Comparison of ENCODE assay signal across 12 cellular contexts in the genomic region with DNA sequence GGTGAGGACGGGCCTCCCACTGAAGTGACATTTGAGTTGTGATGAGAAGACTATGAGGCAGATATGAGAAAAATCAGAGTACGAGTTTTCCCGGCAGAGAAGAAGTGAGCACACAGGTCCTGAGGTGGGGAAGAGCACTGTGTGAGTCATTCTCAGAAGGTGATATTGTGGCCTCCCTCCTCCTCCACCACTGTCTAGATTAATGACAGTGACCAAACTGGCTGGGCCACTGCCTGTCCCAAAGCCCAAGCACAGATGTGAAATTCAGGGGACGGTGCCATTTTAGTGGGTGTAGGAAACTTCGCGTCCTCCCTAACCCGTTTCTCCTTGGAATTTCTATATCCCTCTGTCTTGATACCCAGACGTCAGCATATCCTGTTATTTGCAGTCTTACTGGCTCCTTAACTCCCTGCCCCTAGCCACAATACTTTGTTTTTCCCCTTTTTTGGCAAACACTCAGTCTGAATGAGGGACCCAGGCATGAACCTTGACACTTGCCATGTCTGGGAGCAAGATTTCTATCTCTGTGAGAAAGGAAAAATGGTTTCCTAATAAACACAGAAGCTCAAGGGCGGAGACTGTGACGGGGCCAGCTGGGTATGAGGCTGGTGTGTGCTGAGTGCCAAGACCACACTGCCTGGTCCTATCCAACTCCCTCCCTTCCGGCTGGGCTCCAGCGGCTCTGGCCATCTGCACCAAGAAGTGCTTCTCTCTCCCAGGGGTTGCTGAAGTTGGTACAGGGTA. TPM values are rescaled to one million over a fixed set of nuclear protein-coding genes. Genes with fewer than 3 reads are reported as not detected.
A peak's percentile ranks its signal among the peaks of the same experiment; 100 is the strongest.
DNase-seq lines count a peak whose midpoint lies in the region; ATAC-seq and TF ChIP-seq lines count a peak whose summit lies in the region.
"Had no signal": no experiment of that assay in that cellular context is flagged by ENCODE, and none has a peak within 500 bp of the region (broad histone marks: within the 10 kb centered on the region; RNA-seq: fewer than 3 reads in every experiment).

No MANE protein-coding gene starts in this region.

- H3K79me2 ChIP-seq in trophoblast cell (ENCODE audit: control insufficient read depth, insufficient read depth, low read length, poor library complexity) (peaks cover 10% of the 10 kb centered on the region), H9 (ENCODE audit: insufficient read depth, low read length) (no peaks in the 10 kb centered on the region)

- H3K4me1 ChIP-seq in adrenal gland (replicated peaks in 1 of 2) (peaks cover 0 to 18% of the 10 kb centered on the region in 2 donors), trophoblast cell (ENCODE audit: control insufficient read depth in 1 of 2, insufficient read depth in 2 of 2, low read length in 2 of 2) (peaks cover 29 to 38% of the 10 kb centered on the region in 2 experiments), H9 (ENCODE audit: insufficient read depth, low read length) (no peaks in the 10 kb centered on the region; the same call in 1 of the 2 replicates), endodermal cell (ENCODE audit: control insufficient read depth, insufficient read depth, low read length) (peaks cover 6% of the 10 kb centered on the region)

- intact Hi-C loops in adrenal gland (cut with DNase I), result no loop called here
- intact Hi-C loops in cardiac septum (cut with DNase I), result no loop called here

- H4K20me1 ChIP-seq in H9 (ENCODE audit: control insufficient read depth, insufficient read depth, insufficient read length), result no peaks in the 10 kb centered on the region

- H3K9ac ChIP-seq in trophoblast cell (ENCODE audit: low read length) (no peak overlapping the region), H9 (ENCODE audit: extremely low read depth, insufficient read length, low read length) (no peak overlapping the region), endodermal cell (ENCODE audit: extremely low read depth, low read length, poor library complexity, severe bottlenecking) (no peak overlapping the region)

- H2AFZ ChIP-seq in trophoblast cell (ENCODE audit: insufficient read depth, low read length, poor library complexity) (no peak overlapping the region), H9 (ENCODE audit: low read length) (no peak overlapping the region)

- H3K56ac ChIP-seq in H9 (ENCODE audit: insufficient read length, low read depth, low read length), result no peak overlapping the region

- H3K27ac ChIP-seq in adrenal gland, result peak overlapping the region in 2 of 5 donors; percentile 54 to 77
- H3K27ac ChIP-seq in trophoblast cell (ENCODE audit: low read depth, low read length), result peak overlapping the region; percentile 28
- no peak overlapping the region for H3K27ac ChIP-seq in H9 (ENCODE audit: insufficient read length, low read depth, low read length)
- H3K27ac ChIP-seq in endodermal cell (ENCODE audit: low read depth, low read length), result no peak overlapping the region

- H3K4me3 Mint-ChIP-seq in T-cell (no peak overlapping the region), H9 (no peak overlapping the region), endodermal cell (no peak overlapping the region)
- H3K4me3 Mint-ChIP-seq: CD14-positive monocyte had no signal

- no peak overlapping the region for H3T11ph ChIP-seq in H9 (ENCODE audit: low read length)

- TF ChIP-seq POLR2A in adrenal gland (IDR thresholded peaks at IDR 0.05), result no peak

- H4K8ac ChIP-seq in trophoblast cell (ENCODE audit: low read depth, low read length) (no peak overlapping the region), H9 (replicated peaks; ENCODE audit: insufficient read length, low read depth, low read length) (no peak overlapping the region)

- H2BK5ac ChIP-seq in trophoblast cell (ENCODE audit: low read depth, low read length, poor library complexity) (peak overlapping the region; percentile 0), H9 (ENCODE audit: insufficient read length, low read length) (no peak overlapping the region)

- no peak overlapping the region for H2BK15ac ChIP-seq in H9 (ENCODE audit: low read depth, low read length)

- H3K36me3 Mint-ChIP-seq in T-cell (no peaks in the 10 kb centered on the region), H9 (ENCODE audit: insufficient read depth in 1 of 3, low read depth in 3 of 3) (no peaks in the 10 kb centered on the region), endodermal cell (ENCODE audit: low read depth) (no peaks in the 10 kb centered on the region)
- H3K36me3 Mint-ChIP-seq: CD14-positive monocyte had no signal

- no peak overlapping the region for H2BK12ac ChIP-seq in trophoblast cell (ENCODE audit: low read length)
- H2BK12ac ChIP-seq in H9 (ENCODE audit: insufficient read length, low read depth, low read length), result no peak overlapping the region

- H3K9me3 ChIP-seq in adrenal gland (replicated peaks in 1 of 3) (no peaks in the 10 kb centered on the region), trophoblast cell (ENCODE audit: insufficient read depth, low read depth, low read length) (no peaks in the 10 kb centered on the region), H9 (ENCODE audit: control insufficient read depth, low read depth, low read length) (no peaks in the 10 kb centered on the region), endodermal cell (ENCODE audit: control insufficient read depth, low read length) (no peaks in the 10 kb centered on the region)

- H3K4me1 Mint-ChIP-seq in T-cell (no peaks in the 10 kb centered on the region), H9 (peaks cover 17 to 22% of the 10 kb centered on the region in 2 experiments), endodermal cell (peaks cover 11% of the 10 kb centered on the region)

- no peaks in the 10 kb centered on the region for H3K23me2 ChIP-seq in H9 (ENCODE audit: insufficient read length, low read depth, low read length, poor library complexity, severe bottlenecking)

- H3K9me3 Mint-ChIP-seq in T-cell (peaks cover 0 to 9% (median 0%) of the 10 kb centered on the region in 3 donors), H9 (no peaks in the 10 kb centered on the region), endodermal cell (no peaks in the 10 kb centered on the region)

- H3K27ac Mint-ChIP-seq in T-cell (no peak overlapping the region), H9 (no peak overlapping the region), endodermal cell (no peak overlapping the region)
- H3K27ac Mint-ChIP-seq: CD14-positive monocyte had no signal

- POLR2A ChIA-PET in T-cell (lab: Charles Lee), result no interaction called here

- H3K36me3 ChIP-seq in adrenal gland (replicated peaks in 1 of 2) (no peaks in the 10 kb centered on the region), trophoblast cell (ENCODE audit: control insufficient read depth in 1 of 2, insufficient read depth in 2 of 2, low read length in 2 of 2) (no peaks in the 10 kb centered on the region), endodermal cell (ENCODE audit: control insufficient read depth, insufficient read depth, low read length) (no peaks in the 10 kb centered on the region)

- H4K91ac ChIP-seq in trophoblast cell (ENCODE audit: low read depth, low read length), result peak overlapping the region; percentile 15
- no peak overlapping the region for H4K91ac ChIP-seq in H9 (ENCODE audit: insufficient read length, low read depth, low read length)

- DNase-seq in Ammon's horn (ENCODE audit: low spot score) (peak; percentile 87), adrenal gland (peak; percentile 52 to 88 (median 80)), cardiac septum (ENCODE audit: low spot score) (peak; percentile 81), trophoblast cell (no peak), T-cell (no peak), H9 (no peak), endodermal cell (no peak)
- DNase-seq in activated CD4-positive, alpha-beta T cell treated with anti-CD3 and anti-CD28 coated beads for 48 hours, result no peak
- DNase-seq: KG1, mesendoderm had no signal

- H3K14ac ChIP-seq in trophoblast cell (ENCODE audit: low read length), result no peak overlapping the region
- no peak overlapping the region for H3K14ac ChIP-seq in H9 (ENCODE audit: insufficient read depth, low read length)

- H4K12ac ChIP-seq in trophoblast cell (ENCODE audit: low read depth, low read length), result no peak overlapping the region

- WGBS in adrenal gland, 4 donors, result 32 to 42% (median 37%) methylated on average over 12 of the region's 12 CpGs
- no CpG with 5 or more reads among the region's 12 CpGs for WGBS in trophoblast cell (ENCODE audit: extremely low coverage, insufficient coverage, insufficient read length)
- no CpG with 5 or more reads among the region's 12 CpGs for WGBS in H9 (ENCODE audit: extremely low coverage, insufficient read length, low lambda C conversion rate)
- WGBS in endodermal cell (ENCODE audit: insufficient coverage in 1 of 2, insufficient read length in 1 of 2), 2 experiments, result 94 to 97% methylated on average over 9 to 12 of the region's 12 CpGs

- H2BK120ac ChIP-seq in trophoblast cell (ENCODE audit: insufficient read depth, low read length, poor library complexity) (peak overlapping the region; percentile 1), H9 (ENCODE audit: low read depth, low read length, poor library complexity, severe bottlenecking) (no peak overlapping the region)

- no peak overlapping the region for H4K5ac ChIP-seq in H9 (ENCODE audit: insufficient read length, low read depth, low read length)

- H3K23ac ChIP-seq in trophoblast cell (ENCODE audit: low read length), result no peak overlapping the region
- H3K23ac ChIP-seq in H9 (ENCODE audit: insufficient read length, low read depth, low read length), result no peak overlapping the region

- no peak overlapping the region for H3K18ac ChIP-seq in trophoblast cell (ENCODE audit: low read length)
- no peak overlapping the region for H3K18ac ChIP-seq in H9 (ENCODE audit: insufficient read length, low read depth, low read length)

- H2AK5ac ChIP-seq in trophoblast cell (ENCODE audit: low read length) (no peak overlapping the region), H9 (ENCODE audit: insufficient read length, low read length) (no peak overlapping the region)

- no peak overlapping the region for H3K4me3 ChIP-seq in adrenal gland
- no peak overlapping the region for H3K4me3 ChIP-seq in trophoblast cell (ENCODE audit: low read depth, low read length)
- H3K4me3 ChIP-seq in endodermal cell (ENCODE audit: low read length), result no peak overlapping the region
- H3K4me3 ChIP-seq: GM12878 had no signal

- H3K27me3 Mint-ChIP-seq in T-cell (peaks cover 0 to 1% of the 10 kb centered on the region in 2 donors), H9 (ENCODE audit: low read depth) (peaks cover 3% of the 10 kb centered on the region; the same call in 1 of the 2 replicates), endodermal cell (ENCODE audit: insufficient read depth) (no peaks in the 10 kb centered on the region)

- ATAC-seq in T-cell (replicated peaks in 1 of 4), result no peak
- ATAC-seq: GM12878 had no signal

- TF ChIP-seq CTCF in adrenal gland (IDR thresholded peaks at IDR 0.05), result no peak
- TF ChIP-seq CTCF in H9 (conservative IDR thresholded peaks at IDR 0.05), result no peak
- no peak for TF ChIP-seq CTCF in endodermal cell (conservative IDR thresholded peaks at IDR 0.05)

- H3K27me3 ChIP-seq in adrenal gland, result no peaks in the 10 kb centered on the region
- no peaks in the 10 kb centered on the region for H3K27me3 ChIP-seq in trophoblast cell (ENCODE audit: insufficient read depth, low read length)
- no peaks in the 10 kb centered on the region for H3K27me3 ChIP-seq in H9 (ENCODE audit: insufficient read depth, low read length)
- no peaks in the 10 kb centered on the region for H3K27me3 ChIP-seq in endodermal cell (ENCODE audit: control insufficient read depth, insufficient read depth, low read length, poor library complexity, severe bottlenecking)

- H3K79me1 ChIP-seq in trophoblast cell (ENCODE audit: low read length) (peaks cover 21% of the 10 kb centered on the region), H9 (ENCODE audit: insufficient read depth, low read depth, low read length, poor library complexity, severe bottlenecking) (no peaks in the 10 kb centered on the region)

- CTCF ChIA-PET in T-cell (lab: Charles Lee), result no interaction called here

- H3K4me2 ChIP-seq in trophoblast cell (ENCODE audit: low read length) (peak overlapping the region; percentile 35), H9 (ENCODE audit: insufficient read depth, insufficient read length, low read length) (no peak overlapping the region)

- H3K4ac ChIP-seq in trophoblast cell (ENCODE audit: low read depth, low read length) (peak overlapping the region; percentile 23), H9 (ENCODE audit: low read depth, low read length) (no peak overlapping the region)

- no peak overlapping the region for H2BK20ac ChIP-seq in H9 (ENCODE audit: low read depth, low read length, poor library complexity, severe bottlenecking)

RNA-seq across cellular contexts. Expression of a gene that starts 15.2 kb away (rescaled TPM):
- total RNA-seq in adrenal gland (10 to 100 TPM in 2 of 8 donors, 1 to 10 TPM in 6; 5.4 to 14.4 (median 9.1) TPM), cardiac septum (12.4 TPM), T-cell (under 1 TPM in 3 of 5 donors, not detected in 2; 0.06 to 0.13 (median 0.09) TPM), H9 (2021) (3.2 and 3.4 TPM in 2 replicates), endodermal cell (10 to 100 TPM in 1 of 2 donors, 1 to 10 TPM in 1; 8.5 to 10.4 TPM)
- 1 to 10 TPM; 1.3 to 2.6 (median 2.2) TPM for polyA plus RNA-seq in adrenal gland
- polyA plus RNA-seq in trophoblast cell (2013), result 24.6 and 25.1 TPM in 2 replicates
- 7.4 TPM for polyA plus RNA-seq in endodermal cell (2013, experiment 1 of 2)
- polyA plus RNA-seq in endodermal cell (2013, experiment 2 of 2), result 7.5 TPM
- polyA plus RNA-seq: CD14-positive monocyte had no signal

Comparison
In these comparisons a context has a peak if more than half of its experiments do, and no peak if none do; other contexts are left out.
1. DNase-seq: peak in Ammon's horn (single experiment), adrenal gland (7 of 7) and cardiac septum (single experiment); none in trophoblast cell (0 of 2), activated CD4-positive, alpha-beta T cell treated with anti-CD3 and anti-CD28 coated beads for 48 hours (single experiment), T-cell (0 of 34), H9 (single experiment) and endodermal cell (single experiment).